Comparison of ENCODE assay signal across 9 cellular contexts in genomic region chr3:167882057-167882667, GRCh38.
DNase-seq lines count a peak whose midpoint lies in the region; ATAC-seq and TF ChIP-seq lines count a peak whose summit lies in the region.
"Had no signal": no experiment of that assay in that cellular context is flagged by ENCODE, and none has a peak within 500 bp of the region (broad histone marks: within the 10 kb centered on the region; RNA-seq: fewer than 3 reads in every experiment).

No MANE protein-coding gene starts in this region.

- H3K36me3 Mint-ChIP-seq in CD4-positive, alpha-beta memory T cell, result no peaks in the 10 kb centered on the region

- peak; percentile 47 to 79 (median 75) for TF ChIP-seq CTCF in adrenal gland (IDR thresholded peaks at IDR 0.05)
- TF ChIP-seq CTCF in tibial artery (IDR thresholded peaks at IDR 0.05), result peak; percentile 66 to 68

- TF ChIP-seq POLR2A in adrenal gland (IDR thresholded peaks at IDR 0.05), result no peak

- H3K9me3 Mint-ChIP-seq in CD4-positive, alpha-beta memory T cell, result no peaks in the 10 kb centered on the region

- no peaks in the 10 kb centered on the region for H3K9me3 ChIP-seq in CD4-positive, alpha-beta memory T cell (ENCODE audit: control insufficient read depth in 1 of 2, low read length in 2 of 2)
- H3K9me3 ChIP-seq in adrenal gland (replicated peaks in 1 of 3) (no peaks in the 10 kb centered on the region), tibial artery (no peaks in the 10 kb centered on the region)
- H3K9me3 ChIP-seq: SJSA1 had no signal

- peaks cover 5 to 8% of the 10 kb centered on the region in 2 donors for H3K27me3 Mint-ChIP-seq in CD4-positive, alpha-beta memory T cell

- no peak overlapping the region for H3K27ac ChIP-seq in CD4-positive, alpha-beta memory T cell (ENCODE audit: low read depth, low read length)
- H3K27ac ChIP-seq in adrenal gland, result no peak overlapping the region
- H3K27ac ChIP-seq in tibial artery, result no peak overlapping the region
- H3K27ac ChIP-seq: SJSA1 had no signal

- peaks cover 3% of the 10 kb centered on the region for H3K4me1 ChIP-seq in CD4-positive, alpha-beta memory T cell (ENCODE audit: insufficient read depth, low read length)
- H3K4me1 ChIP-seq in adrenal gland (replicated peaks in 1 of 2) (no peaks in the 10 kb centered on the region), tibial artery (peaks cover 0 to 7% (median 2%) of the 10 kb centered on the region in 4 donors)
- H3K4me1 ChIP-seq: SJSA1 had no signal

- ATAC-seq in GM19023 (IDR thresholded peaks at IDR 0.05; ENCODE audit: unreplicated experiment) (peak; percentile 69), HG03135 (IDR thresholded peaks at IDR 0.05; ENCODE audit: unreplicated experiment) (peak; percentile 83)

- H3K4me1 Mint-ChIP-seq in CD4-positive, alpha-beta memory T cell, result peaks cover 0 to 4% (median 2%) of the 10 kb centered on the region in 4 donors

- WGBS in adrenal gland, 4 donors, result 0% methylated on average over 1 of the region's 1 CpG

- no peaks in the 10 kb centered on the region for H3K27me3 ChIP-seq in CD4-positive, alpha-beta memory T cell (ENCODE audit: insufficient read depth, low read length)
- H3K27me3 ChIP-seq in adrenal gland (no peaks in the 10 kb centered on the region), tibial artery (no peaks in the 10 kb centered on the region)
- H3K27me3 ChIP-seq: SJSA1 had no signal

- CTCF ChIA-PET in CD4-positive, alpha-beta memory T cell (lab: Charles Lee; ENCODE audit: partially characterized antibody), result interaction anchor here (1.0 to 3.6 kb wide), 9 partner anchors 10 to 549 kb away, joined by 3 to 22 read pairs (median 4); partner anchors contain the start of genes PDCD10, SERPINI1 and ZBBX

- no peaks in the 10 kb centered on the region for H3K36me3 ChIP-seq in CD4-positive, alpha-beta memory T cell (ENCODE audit: insufficient read depth, low read length)
- H3K36me3 ChIP-seq in adrenal gland (replicated peaks in 1 of 2), result no peaks in the 10 kb centered on the region
- H3K36me3 ChIP-seq in tibial artery, result no peaks in the 10 kb centered on the region
- H3K36me3 ChIP-seq: SJSA1 had no signal

- no peak overlapping the region for H3K4me3 ChIP-seq in CD4-positive, alpha-beta memory T cell (ENCODE audit: low read length in 2 of 2)
- H3K4me3 ChIP-seq in adrenal gland (no peak overlapping the region), tibial artery (no peak overlapping the region)
- H3K4me3 ChIP-seq: SJSA1 had no signal

- H3K4me3 Mint-ChIP-seq in CD4-positive, alpha-beta memory T cell, result peak overlapping the region in 2 of 8 donors; percentile 8 to 40

- intact Hi-C loops in CD4-positive, alpha-beta memory T cell (cut with micrococcal nuclease), result loop anchor here (1.0 kb wide), 2 partner anchors 198 to 502 kb away; partner anchors contain the start of gene ZBBX
- intact Hi-C loops in adrenal gland (cut with DNase I) (loop anchor here in 1 of 2 donors (5.0 kb wide), 1 partner anchor 495 kb away; no protein-coding TSS in a partner anchor), tibial artery (cut with DNase I; ENCODE audit: low total_unique reads) (loop anchor here (5.0 kb wide), 1 partner anchor 45 kb away; no protein-coding TSS in a partner anchor)

- peak in 4 of 5 donors; percentile 24 to 47 (median 34) for DNase-seq in CD4-positive, alpha-beta memory T cell
- DNase-seq in NCI-H2171 treated with DMSO at 0.1 percent for 48 hours (lab: John Stamatoyannopoulos, UW) (peak; percentile 73), adrenal gland (no peak), iPS-NIHi11 (ENCODE audit: low spot score) (peak; percentile 39), tibial artery (no peak), epidermal melanocyte (ENCODE audit: insufficient read length, low spot score) (no peak)

- H3K27ac Mint-ChIP-seq in CD4-positive, alpha-beta memory T cell, result no peak overlapping the region

- POLR2A ChIA-PET in CD4-positive, alpha-beta memory T cell (lab: Charles Lee; ENCODE audit: partially characterized antibody), result no interaction called here

Comparison
In these comparisons a context has a peak if more than half of its experiments do, and no peak if none do; other contexts are left out.
1. DNase-seq: peak in CD4-positive, alpha-beta memory T cell (4 of 5), NCI-H2171 treated with DMSO at 0.1 percent for 48 hours (single experiment) and iPS-NIHi11 (single experiment); none in adrenal gland (0 of 7), tibial artery (0 of 2) and epidermal melanocyte (single experiment).